In the genomic region with DNA sequence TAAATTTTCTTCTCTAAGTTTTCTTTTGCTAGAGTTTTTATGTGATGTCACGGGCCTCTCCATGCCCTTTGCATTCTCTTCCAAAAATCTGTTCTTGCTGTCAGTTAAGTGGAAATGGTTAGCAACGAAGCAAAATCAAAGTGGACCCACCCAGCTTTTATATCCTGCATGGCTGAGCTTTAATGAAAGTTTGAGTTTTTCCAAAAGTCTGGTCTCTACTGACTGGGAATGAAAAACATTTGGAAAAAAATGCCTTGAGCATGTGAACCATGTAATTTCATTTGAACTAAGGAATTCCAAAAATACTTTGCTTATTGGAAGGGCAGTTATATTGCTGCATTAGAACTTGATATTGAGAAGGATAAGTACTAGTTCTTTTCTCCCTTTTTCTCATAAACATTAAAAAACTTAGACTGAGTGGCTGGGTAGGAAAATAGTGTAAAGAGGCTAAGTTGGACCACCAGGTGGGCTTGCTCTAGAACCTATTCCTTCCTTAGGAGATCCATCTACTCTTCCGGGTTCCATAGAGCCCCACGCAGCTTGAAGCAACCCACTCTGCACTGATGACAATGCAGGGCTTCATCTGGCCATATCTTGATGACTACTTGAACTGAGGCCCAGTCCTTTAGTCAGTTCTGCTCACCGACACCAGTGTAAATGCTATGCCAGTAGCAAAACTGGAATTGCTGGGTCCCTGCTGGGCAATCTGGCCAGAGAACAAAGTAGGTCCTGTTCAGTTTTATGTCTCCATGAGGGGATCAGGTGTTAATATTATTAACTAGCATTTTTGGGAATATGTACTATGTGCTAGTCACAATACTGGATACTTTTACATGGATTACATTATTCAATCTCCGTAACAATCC, we compare ENCODE assay signal across 22 cellular contexts. TPM values are rescaled to one million over a fixed set of nuclear protein-coding genes. Genes with fewer than 3 reads are reported as not detected.
DNase-seq lines count a peak whose midpoint lies in the region; ATAC-seq lines count a peak whose summit lies in the region.
"Had no signal": no experiment of that assay in that cellular context is flagged by ENCODE, and none has a peak within 500 bp of the region (broad histone marks: within the 10 kb centered on the region; RNA-seq: fewer than 3 reads in every experiment).

No MANE protein-coding gene starts in this region.

- POLR2A ChIA-PET in T-cell (lab: Charles Lee), result no interaction called here

- ATAC-seq in T-cell (replicated peaks in 1 of 4), result no peak
- ATAC-seq: Panc1; stimulated activated naive CD8-positive, alpha-beta T cell treated with anti-CD3 and anti-CD28 coated beads, Interleukin-15, Interleukin-2, amounts not matched to agents 100 U/mL and 50 U/mL, for 24 hours had no signal

- no peaks in the 10 kb centered on the region for H3K9me3 ChIP-seq in subcutaneous abdominal adipose tissue (ENCODE audit: control insufficient read depth in 5 of 5, low read length in 5 of 5)
- H3K9me3 ChIP-seq: right lobe of liver had no signal

- no peaks in the 10 kb centered on the region for H3K27me3 Mint-ChIP-seq in activated naive CD8-positive, alpha-beta T cell
- H3K27me3 Mint-ChIP-seq in activated naive CD8-positive, alpha-beta T cell treated with anti-CD3 and anti-CD28 coated beads for 36 hours, result no peaks in the 10 kb centered on the region
- no peaks in the 10 kb centered on the region for H3K27me3 Mint-ChIP-seq in T-cell
- H3K27me3 Mint-ChIP-seq: activated CD4-positive, alpha-beta memory T cell treated with anti-CD3 and anti-CD28 coated beads, Interleukin-2, amount 10 ng/mL, durations not matched to agents 7 days and 5 days; type B pancreatic cell had no signal

- H3K36me3 ChIP-seq in subcutaneous abdominal adipose tissue (ENCODE audit: control insufficient read depth in 5 of 5, insufficient read depth in 5 of 5, low read length in 5 of 5), result no peaks in the 10 kb centered on the region
- H3K36me3 ChIP-seq: right lobe of liver had no signal

- no peak overlapping the region for H3K4me3 Mint-ChIP-seq in activated naive CD8-positive, alpha-beta T cell
- no peak overlapping the region for H3K4me3 Mint-ChIP-seq in activated naive CD8-positive, alpha-beta T cell treated with anti-CD3 and anti-CD28 coated beads for 36 hours
- H3K4me3 Mint-ChIP-seq in T-cell, result no peak overlapping the region
- H3K4me3 Mint-ChIP-seq: activated CD4-positive, alpha-beta memory T cell treated with anti-CD3 and anti-CD28 coated beads, Interleukin-2, amount 10 ng/mL, durations not matched to agents 7 days and 5 days; mesothelial cell of epicardium; type B pancreatic cell had no signal

- H3K4me1 ChIP-seq in subcutaneous abdominal adipose tissue (ENCODE audit: control insufficient read depth in 5 of 5, insufficient read depth in 5 of 5, low read length in 5 of 5), result peaks cover 6 to 30% (median 24%) of the 10 kb centered on the region in 5 donors

- no peak for DNase-seq in activated naive CD8-positive, alpha-beta T cell treated with anti-CD3 and anti-CD28 coated beads for 36 hours
- DNase-seq in T-cell (no peak), fibroblast of peridontal ligament (ENCODE audit: extremely low read depth) (peak; percentile 65), GDM1 (lab: John Stamatoyannopoulos, UW) (no peak), Kasumi-1 (lab: John Stamatoyannopoulos, UW) (no peak), DMS79 treated with DMSO at 0.1 percent for 48 hours (lab: John Stamatoyannopoulos, UW) (no peak)
- DNase-seq: activated CD4-positive, alpha-beta memory T cell treated with anti-CD3 and anti-CD28 coated beads, Interleukin-2, amount 10 ng/mL, durations not matched to agents 7 days and 5 days; activated gamma-delta T cell; AML-193; glutamatergic neuron; NCI-H146; NCI-H524; stimulated activated naive CD8-positive, alpha-beta T cell treated with anti-CD3 and anti-CD28 coated beads, Interleukin-15, Interleukin-2, amounts not matched to agents 100 U/mL and 50 U/mL, for 24 hours; T-helper 1 cell had no signal

- H3K9ac ChIP-seq in subcutaneous abdominal adipose tissue (ENCODE audit: low read length in 5 of 5), result no peak overlapping the region
- H3K9ac ChIP-seq: KMS-11 had no signal

- H3K27me3 ChIP-seq in subcutaneous abdominal adipose tissue (ENCODE audit: control insufficient read depth in 5 of 5, insufficient read depth in 4 of 5, low read length in 5 of 5), result no peaks in the 10 kb centered on the region
- H3K27me3 ChIP-seq: right lobe of liver had no signal

- peak overlapping the region; percentile 28 for H3K27ac Mint-ChIP-seq in activated naive CD8-positive, alpha-beta T cell
- H3K27ac Mint-ChIP-seq in activated naive CD8-positive, alpha-beta T cell treated with anti-CD3 and anti-CD28 coated beads for 36 hours, result no peak overlapping the region
- peak overlapping the region; percentile 39 to 44 for H3K27ac Mint-ChIP-seq in T-cell
- H3K27ac Mint-ChIP-seq: activated CD4-positive, alpha-beta memory T cell treated with anti-CD3 and anti-CD28 coated beads, Interleukin-2, amount 10 ng/mL, durations not matched to agents 7 days and 5 days; mesothelial cell of epicardium; type B pancreatic cell had no signal

- no peaks in the 10 kb centered on the region for H3K9me3 Mint-ChIP-seq in activated naive CD8-positive, alpha-beta T cell (ENCODE audit: low read depth)
- no peaks in the 10 kb centered on the region for H3K9me3 Mint-ChIP-seq in activated naive CD8-positive, alpha-beta T cell treated with anti-CD3 and anti-CD28 coated beads for 36 hours
- no peaks in the 10 kb centered on the region for H3K9me3 Mint-ChIP-seq in T-cell
- H3K9me3 Mint-ChIP-seq: activated CD4-positive, alpha-beta memory T cell treated with anti-CD3 and anti-CD28 coated beads, Interleukin-2, amount 10 ng/mL, durations not matched to agents 7 days and 5 days; type B pancreatic cell had no signal

- no peak overlapping the region for H3K4me3 ChIP-seq in subcutaneous abdominal adipose tissue (ENCODE audit: low read depth in 1 of 5, low read length in 5 of 5)
- H3K4me3 ChIP-seq: right lobe of liver had no signal

- peaks cover 33% of the 10 kb centered on the region for H3K4me1 Mint-ChIP-seq in activated naive CD8-positive, alpha-beta T cell (ENCODE audit: low read depth)
- H3K4me1 Mint-ChIP-seq in activated naive CD8-positive, alpha-beta T cell treated with anti-CD3 and anti-CD28 coated beads for 36 hours, result peaks cover 31% of the 10 kb centered on the region
- H3K4me1 Mint-ChIP-seq in T-cell, result peaks cover 28 to 50% (median 36%) of the 10 kb centered on the region in 3 donors
- H3K4me1 Mint-ChIP-seq: mesothelial cell of epicardium had no signal

- CTCF ChIA-PET in T-cell (lab: Charles Lee), result interaction anchor here in 1 of 2 donors (0.9 to 1.0 kb wide), 2 partner anchors 11 to 16 kb away, joined by 3 to 5 read pairs; no protein-coding TSS in a partner anchor

- H3K27ac ChIP-seq in subcutaneous abdominal adipose tissue (ENCODE audit: low read depth, low read length), result peak overlapping the region; percentile 65
- H3K27ac ChIP-seq: 22Rv1, KMS-11, right lobe of liver had no signal

- H3K36me3 Mint-ChIP-seq in activated naive CD8-positive, alpha-beta T cell, result peaks cover 2% of the 10 kb centered on the region
- peaks cover 2% of the 10 kb centered on the region for H3K36me3 Mint-ChIP-seq in activated naive CD8-positive, alpha-beta T cell treated with anti-CD3 and anti-CD28 coated beads for 36 hours
- peaks cover 5% of the 10 kb centered on the region for H3K36me3 Mint-ChIP-seq in T-cell
- H3K36me3 Mint-ChIP-seq: type B pancreatic cell had no signal

RNA-seq across cellular contexts. Expression of a gene that starts 17.4 kb away (rescaled TPM):
- 10 to 100 TPM; 15.2 TPM for total RNA-seq in activated naive CD8-positive, alpha-beta T cell treated with anti-CD3 and anti-CD28 coated beads for 36 hours
- total RNA-seq in T-cell, result 10 to 100 TPM; 22.2 to 29.9 (median 22.9) TPM
